ENCODE assay signal across 8 cellular contexts in the genomic region with DNA sequence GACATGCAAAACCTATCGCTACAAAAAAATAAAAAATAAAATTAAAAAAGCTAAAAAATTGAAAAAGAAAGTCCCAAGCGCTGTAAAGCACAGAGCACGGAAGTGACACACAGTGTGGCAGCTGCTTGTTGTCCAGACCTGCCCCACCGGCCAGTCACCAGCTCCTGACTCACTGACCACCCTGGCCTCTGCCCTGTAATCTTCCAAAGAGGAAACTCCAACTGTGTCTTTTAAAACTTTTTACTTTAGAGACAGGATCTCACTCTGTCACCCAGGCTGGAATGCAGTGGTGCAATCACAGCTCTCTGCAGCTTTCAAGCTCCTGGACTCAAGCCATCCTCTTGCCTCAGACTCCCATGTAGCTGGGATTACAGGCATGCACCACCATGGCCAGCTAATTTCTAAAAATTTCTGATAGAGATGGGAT. TPM values are rescaled to one million over a fixed set of nuclear protein-coding genes. Genes with fewer than 3 reads are reported as not detected.
DNase-seq lines count a peak whose midpoint lies in the region; ATAC-seq, FAIRE-seq and TF ChIP-seq lines count a peak whose summit lies in the region.

No MANE protein-coding gene starts in this region.

- H3K4me1 ChIP-seq in iPS-18a (ENCODE audit: control insufficient read depth, low read depth, low read length): peaks cover 72% of the 10 kb centered on the region
- peaks cover 61% of the 10 kb centered on the region for H3K4me1 ChIP-seq in smooth muscle cell (ENCODE audit: low read depth)

- TF ChIP-seq POLR2A in H54 (IDR thresholded peaks at IDR 0.05; ENCODE audit: low read depth, low read length): no peak

- no peak for TF ChIP-seq CTCF in smooth muscle cell (IDR thresholded peaks at IDR 0.05; ENCODE audit: borderline replicate concordance, insufficient read depth, poor library complexity, severe bottlenecking)

- H3K27ac ChIP-seq in iPS-18a (ENCODE audit: low read length) (peak overlapping the region; percentile 65), smooth muscle cell (ENCODE audit: low read depth) (peak overlapping the region; percentile 95)

- no peak overlapping the region for H2AFZ ChIP-seq in smooth muscle cell (ENCODE audit: low read depth)

- H3K4me2 ChIP-seq in smooth muscle cell: peak overlapping the region; percentile 4

- H3K36me3 ChIP-seq in iPS-18a (ENCODE audit: control insufficient read depth, low read depth, low read length) (no peaks in the 10 kb centered on the region), smooth muscle cell (ENCODE audit: low read depth) (no peaks in the 10 kb centered on the region)

- no peak overlapping the region for H3K4me3 ChIP-seq in iPS-18a (ENCODE audit: low read length)
- no peak overlapping the region for H3K4me3 ChIP-seq in smooth muscle cell

- H3K9me3 ChIP-seq in iPS-18a (ENCODE audit: control insufficient read depth, low read depth, low read length) (no peaks in the 10 kb centered on the region), smooth muscle cell (replicated peaks; ENCODE audit: low read depth) (no peaks in the 10 kb centered on the region)

- H3K9ac ChIP-seq in iPS-18a (ENCODE audit: low read length): peak overlapping the region; percentile 45
- peak overlapping the region; percentile 70 for H3K9ac ChIP-seq in smooth muscle cell (ENCODE audit: low read depth)

- H4K20me1 ChIP-seq in smooth muscle cell (ENCODE audit: low read depth): peaks cover 38% of the 10 kb centered on the region

- peak; percentile 96 for DNase-seq in H54 (ENCODE audit: insufficient read length, low spot score)
- peak; percentile 86 for DNase-seq in amniotic stem cell (lab: John Stamatoyannopoulos, UW)
- DNase-seq in smooth muscle cell (lab: John Stamatoyannopoulos, UW; ENCODE audit: unreplicated experiment): no peak
- no peak for DNase-seq in NCI-H510A treated with DMSO at 0.1 percent for 48 hours (lab: John Stamatoyannopoulos, UW)
- DNase-seq in iPS-NIHi7 (ENCODE audit: extremely low spot score): no peak
- no peak for DNase-seq in stimulated activated naive CD4-positive, alpha-beta T cell (lab: John Stamatoyannopoulos, UW)

- peaks cover 24% of the 10 kb centered on the region for H3F3A ChIP-seq in smooth muscle cell (ENCODE audit: low read depth)

- H3K79me2 ChIP-seq in smooth muscle cell (ENCODE audit: low read depth): peaks cover 76% of the 10 kb centered on the region

- H3K27me3 ChIP-seq in iPS-18a (ENCODE audit: control insufficient read depth, insufficient read depth, low read length) (no peaks in the 10 kb centered on the region), smooth muscle cell (ENCODE audit: low read depth) (no peaks in the 10 kb centered on the region)

- ATAC-seq in GM18861 (IDR thresholded peaks at IDR 0.05; ENCODE audit: unreplicated experiment): no peak

- FAIRE-seq in H54 (lab: Jason Lieb, UNC): no peak

- 31% methylated on average over 4 of the region's 4 CpGs for WGBS in smooth muscle cell (ENCODE audit: low lambda C conversion rate)

RNA-seq across cellular contexts. Expression of gene GNA12, which starts 23.6 kb away (rescaled TPM):
- total RNA-seq in smooth muscle cell: 20.3 and 32.9 TPM in 2 replicates
- polyA plus RNA-seq in smooth muscle cell: 34.7 and 41.2 TPM in 2 replicates

Comparison
In these comparisons a context has a peak if more than half of its experiments do, and no peak if none do; other contexts are left out.
1. DNase-seq: peak in H54 (single experiment) and amniotic stem cell (single experiment); none in smooth muscle cell (single experiment), NCI-H510A treated with DMSO at 0.1 percent for 48 hours (single experiment), iPS-NIHi7 (single experiment) and stimulated activated naive CD4-positive, alpha-beta T cell (0 of 6).